In the genomic region with DNA sequence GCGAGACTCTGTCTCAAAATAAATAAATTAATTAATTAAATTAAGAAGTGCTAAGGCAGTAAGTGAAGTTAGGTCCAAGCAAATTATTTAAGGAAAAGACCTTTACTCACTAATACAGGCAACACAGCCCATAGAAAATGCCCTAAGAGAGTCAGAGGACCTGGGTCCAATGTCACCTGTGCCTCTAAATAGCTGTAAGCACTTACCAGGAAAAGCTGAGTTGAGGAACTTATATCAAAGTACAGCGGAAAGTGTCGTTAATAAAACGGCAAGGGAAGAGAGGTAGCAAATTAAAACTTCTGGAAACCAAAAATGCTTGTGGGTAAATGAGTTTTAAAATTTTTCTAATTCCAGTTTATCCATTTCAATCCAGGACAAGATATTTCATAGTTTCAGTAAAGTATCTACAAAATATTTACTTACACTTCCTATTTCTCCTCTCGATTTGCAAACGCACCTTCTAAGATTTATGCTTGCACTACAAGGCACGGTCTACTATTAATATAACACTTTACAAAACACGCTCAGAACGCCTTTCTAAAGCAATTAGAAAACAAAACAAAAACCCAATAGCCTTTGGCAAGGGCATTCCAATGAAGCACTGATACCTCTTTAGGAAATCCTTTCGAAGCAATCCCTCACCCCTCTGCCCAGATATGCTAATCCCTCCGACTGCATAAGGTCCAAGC, we compare ENCODE assay signal across 8 cellular contexts. TPM values are rescaled to one million over a fixed set of nuclear protein-coding genes. Genes with fewer than 3 reads are reported as not detected.
DNase-seq lines count a peak whose midpoint lies in the region; ATAC-seq and TF ChIP-seq lines count a peak whose summit lies in the region.

No MANE protein-coding gene starts in this region.

- peaks cover 20% of the 10 kb centered on the region for H3K4me1 Mint-ChIP-seq in WTC11

- H3K9me3 Mint-ChIP-seq in WTC11 = no peaks in the 10 kb centered on the region

- CTCF ChIA-PET in WTC11 (lab: Charles Lee) = interaction anchor here (0.8 to 2.4 kb wide), 16 partner anchors 10 to 402 kb away, joined by 3 to 43 read pairs (median 5); partner anchors contain the start of genes NEK5 and THSD1

- WGBS in heart left ventricle, 4 donors = 6 to 10% (median 8%) methylated on average over 11 of the region's 11 CpGs
- 9% methylated on average over 11 of the region's 11 CpGs for WGBS in right cardiac atrium

- H3K4me3 Mint-ChIP-seq in WTC11 = peak overlapping the region; percentile 94

- POLR2A ChIA-PET in WTC11 (lab: Charles Lee) = interaction anchor here (0.6 to 1.4 kb wide), 6 partner anchors 9 to 321 kb away, joined by 3 to 6 read pairs (median 4); partner anchors contain the start of genes NEK5 and SUGT1

- H3K36me3 ChIP-seq in heart left ventricle (peaks cover 0 to 19% (median 2%) of the 10 kb centered on the region in 9 donors), skeletal muscle tissue (ENCODE audit: control insufficient read depth in 3 of 3, insufficient read depth in 3 of 3, low read length in 3 of 3) (peaks cover 0 to 4% (median 0%) of the 10 kb centered on the region in 3 donors)

- peak overlapping the region; percentile 85 for H3K27ac Mint-ChIP-seq in WTC11

- intact Hi-C loops in heart left ventricle (cut with DNase I) (loop anchor here (1.0 to 10.0 kb wide), 19 partner anchors 42 to 447 kb away; partner anchors contain the start of genes SUGT1 (in 4 of the 10), THSD1 (in 4 of the 10), NEK3 (in 2 of the 10) and ALG11 (in 1 of the 10)), left ventricle myocardium superior (cut with micrococcal nuclease) (no loop called here), right cardiac atrium (cut with DNase I) (loop anchor here in 3 of 4 donors (5.0 to 10.0 kb wide), 3 partner anchors 47 to 107 kb away; no protein-coding TSS in a partner anchor)

- TF ChIP-seq POLR2A in heart left ventricle (IDR thresholded peaks at IDR 0.05) = no peak

- H3K4me1 ChIP-seq in heart left ventricle (peaks cover 0 to 38% (median 20%) of the 10 kb centered on the region in 12 donors), right cardiac atrium (ENCODE audit: control insufficient read depth, insufficient read depth, low read length) (peaks cover 2% of the 10 kb centered on the region), skeletal muscle tissue (ENCODE audit: control insufficient read depth in 3 of 3, insufficient read depth in 3 of 3, low read length in 3 of 3) (peaks cover 20 to 27% (median 22%) of the 10 kb centered on the region in 3 donors)

- no peak for ATAC-seq in heart left ventricle
- ATAC-seq in left ventricle myocardium superior = no peak
- no peak for ATAC-seq in WTC11
- ATAC-seq in right cardiac atrium = no peak
- no peak for ATAC-seq in HG02852 (IDR thresholded peaks at IDR 0.05; ENCODE audit: unreplicated experiment)

- H3K27ac ChIP-seq in heart left ventricle (peak overlapping the region; percentile 94 to 100 (median 98)), right cardiac atrium (ENCODE audit: low read length) (peak overlapping the region; percentile 97), skeletal muscle tissue (ENCODE audit: low read depth, low read length) (peak overlapping the region; percentile 94)

- no peaks in the 10 kb centered on the region for H3K36me3 Mint-ChIP-seq in WTC11

- no peak for TF ChIP-seq CTCF in heart left ventricle (IDR thresholded peaks at IDR 0.05)
- no peak for TF ChIP-seq CTCF in WTC11 (IDR thresholded peaks at IDR 0.05)

- H3K9me3 ChIP-seq in heart left ventricle (no peaks in the 10 kb centered on the region), right cardiac atrium (ENCODE audit: control insufficient read depth, low read length) (no peaks in the 10 kb centered on the region), skeletal muscle tissue (ENCODE audit: control insufficient read depth in 3 of 3, low read length in 3 of 3) (no peaks in the 10 kb centered on the region)

- DNase-seq in heart left ventricle (no peak), left ventricle myocardium superior (no peak), WTC11 (ENCODE audit: low spot score) (no peak), right cardiac atrium (no peak), NCI-H69 (lab: John Stamatoyannopoulos, UW) (no peak), NCI-H187 (lab: John Stamatoyannopoulos, UW) (no peak)

- H3K27me3 ChIP-seq in heart left ventricle (no peaks in the 10 kb centered on the region), right cardiac atrium (ENCODE audit: control insufficient read depth, insufficient read depth) (no peaks in the 10 kb centered on the region), skeletal muscle tissue (ENCODE audit: control insufficient read depth in 3 of 3, insufficient read depth in 3 of 3, low read length in 3 of 3) (no peaks in the 10 kb centered on the region)

- H3K9ac ChIP-seq in skeletal muscle tissue (ENCODE audit: low read depth in 1 of 3, low read length in 3 of 3) = peak overlapping the region; percentile 85 to 98 (median 96)

- peak overlapping the region; percentile 69 to 92 (median 82) for H3K4me3 ChIP-seq in heart left ventricle
- H3K4me3 ChIP-seq in right cardiac atrium (ENCODE audit: low read length) = peak overlapping the region; percentile 81
- peak overlapping the region; percentile 80 to 95 (median 93) for H3K4me3 ChIP-seq in skeletal muscle tissue (ENCODE audit: low read length in 3 of 3)

- no peaks in the 10 kb centered on the region; the same call in 1 of the 2 replicates for H3K27me3 Mint-ChIP-seq in WTC11 (ENCODE audit: low read depth)

TF ChIP-seq in WTC11, 78 proteins besides CTCF, POLR2A, EP300 and RAD21:
- TF ChIP-seq, protein P1, sequence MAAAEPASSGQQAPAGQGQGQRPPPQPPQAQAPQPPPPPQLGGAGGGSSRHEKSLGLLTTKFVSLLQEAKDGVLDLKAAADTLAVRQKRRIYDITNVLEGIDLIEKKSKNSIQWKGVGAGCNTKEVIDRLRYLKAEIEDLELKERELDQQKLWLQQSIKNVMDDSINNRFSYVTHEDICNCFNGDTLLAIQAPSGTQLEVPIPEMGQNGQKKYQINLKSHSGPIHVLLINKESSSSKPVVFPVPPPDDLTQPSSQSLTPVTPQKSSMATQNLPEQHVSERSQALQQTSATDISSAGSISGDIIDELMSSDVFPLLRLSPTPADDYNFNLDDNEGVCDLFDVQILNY (CRISPR knock-in tag; IDR thresholded peaks at IDR 0.05) = no peak
- no peak for TF ChIP-seq TP53 (CRISPR knock-in tag; IDR thresholded peaks at IDR 0.05)
- no peak for TF ChIP-seq TEAD1 (CRISPR knock-in tag; IDR thresholded peaks at IDR 0.05)
- no peak for TF ChIP-seq CBFB (CRISPR knock-in tag; IDR thresholded peaks at IDR 0.05; ENCODE audit: low read depth)
- TF ChIP-seq MXD4 (CRISPR knock-in tag; IDR thresholded peaks at IDR 0.05; ENCODE audit: borderline replicate concordance) = no peak
- TF ChIP-seq GABPB1 (CRISPR knock-in tag; IDR thresholded peaks at IDR 0.05) = no peak; the same call in 1 of the 2 replicates
- no peak for TF ChIP-seq ZNF425 (CRISPR knock-in tag; conservative IDR thresholded peaks at IDR 0.05)
- TF ChIP-seq ATF6 (CRISPR knock-in tag; IDR thresholded peaks at IDR 0.05) = no peak
- TF ChIP-seq FOXK1 (CRISPR knock-in tag; IDR thresholded peaks at IDR 0.05) = no peak
- TF ChIP-seq SMAD3 (CRISPR knock-in tag; IDR thresholded peaks at IDR 0.05; ENCODE audit: borderline replicate concordance) = no peak

RNA-seq across cellular contexts. Expression of gene VPS36, which starts 1.0 kb away (rescaled TPM):
- total RNA-seq in heart left ventricle = 10 to 100 TPM; 27.8 to 38.5 (median 32.8) TPM
- polyA plus RNA-seq in heart left ventricle = 10 to 100 TPM; 15.0 to 24.7 TPM
- 34.7 TPM for total RNA-seq in left ventricle myocardium superior
- 18.0 to 21.0 TPM (median 19.2 TPM) in 3 replicates for total RNA-seq in WTC11 (2021)
- total RNA-seq in right cardiac atrium = 10 to 100 TPM; 32.6 to 38.8 (median 34.9) TPM
- polyA plus RNA-seq in right cardiac atrium = 20.5 TPM
- total RNA-seq in skeletal muscle tissue = 40.7 TPM

RNA-seq across cellular contexts. Expression of gene CKAP2, which starts 5.8 kb away (rescaled TPM):
- 10 to 100 TPM in 4 of 9 donors, 1 to 10 TPM in 5; 5.0 to 16.1 (median 9.3) TPM for total RNA-seq in heart left ventricle
- polyA plus RNA-seq in heart left ventricle = 1 to 10 TPM; 1.4 to 3.9 TPM
- total RNA-seq in left ventricle myocardium superior = 7.2 TPM
- 53.0 to 59.0 TPM (median 56.0 TPM) in 3 replicates for total RNA-seq in WTC11 (2021)
- 1 to 10 TPM; 4.8 to 9.9 (median 7.9) TPM for total RNA-seq in right cardiac atrium
- 2.6 TPM for polyA plus RNA-seq in right cardiac atrium
- 14.1 TPM for total RNA-seq in skeletal muscle tissue

RNA-seq across cellular contexts. Expression of gene THSD1, which starts 43.5 kb away (rescaled TPM):
- total RNA-seq in heart left ventricle (10 to 100 TPM in 2 of 9 donors, 1 to 10 TPM in 7; 5.4 to 10.1 (median 6.4) TPM), left ventricle myocardium superior (5.0 TPM), WTC11 (2021) (0.30 to 0.46 TPM (median 0.39 TPM) in 3 replicates), right cardiac atrium (1 to 10 TPM; 5.4 to 7.0 (median 6.2) TPM), skeletal muscle tissue (26.6 TPM)
- polyA plus RNA-seq in heart left ventricle (1 to 10 TPM; 2.7 to 6.5 TPM), right cardiac atrium (3.9 TPM)
